ENCODE assay signal across 10 cellular contexts in genomic region chr3:13002398-13003124, GRCh38.
DNase-seq lines count a peak whose midpoint lies in the region; ATAC-seq and TF ChIP-seq lines count a peak whose summit lies in the region.
"Had no signal": no experiment of that assay in that cellular context is flagged by ENCODE, and none has a peak within 500 bp of the region (broad histone marks: within the 10 kb centered on the region; RNA-seq: fewer than 3 reads in every experiment).

No MANE protein-coding gene starts in this region.

- TF ChIP-seq POLR2A in GM18505 (IDR thresholded peaks at IDR 0.05; ENCODE audit: borderline replicate concordance, extremely low read depth, insufficient read depth, insufficient read length), result no peak

- intact Hi-C loops in left cardiac atrium (cut with DNase I) (no loop called here), left ventricle myocardium inferior (cut with micrococcal nuclease) (no loop called here)

- H3K27ac ChIP-seq in left ventricle myocardium inferior (replicated peaks), result no peak overlapping the region
- H3K27ac ChIP-seq: skin epidermis, VCaP had no signal

- H3K9me3 Mint-ChIP-seq in brain, result no peaks in the 10 kb centered on the region

- H3K4me1 Mint-ChIP-seq in brain, result peaks cover 55% of the 10 kb centered on the region

- H3K36me3 Mint-ChIP-seq in brain, result peaks cover 32% of the 10 kb centered on the region

- H3K9me3 ChIP-seq in left ventricle myocardium inferior (replicated peaks), result no peaks in the 10 kb centered on the region

- peak overlapping the region in 3 of 5 experiments; percentile 46 to 75 (median 53) for H3K27ac Mint-ChIP-seq in brain

- H3K27me3 ChIP-seq in left ventricle myocardium inferior (ENCODE audit: low read depth), result no peaks in the 10 kb centered on the region

- no peak overlapping the region for H3K4me3 ChIP-seq in left ventricle myocardium inferior
- H3K4me3 ChIP-seq: skin epidermis had no signal

- DNase-seq in HT1080 (ENCODE audit: low read depth) (peak; percentile 43), iPS-NIHi7 (ENCODE audit: extremely low spot score) (no peak), HCEC 1CT (no peak), left cardiac atrium (no peak), left ventricle myocardium inferior (no peak)

- no peaks in the 10 kb centered on the region for H3K27me3 Mint-ChIP-seq in brain

- no peak overlapping the region for H3K4me3 Mint-ChIP-seq in brain

- TF ChIP-seq CTCF in brain (conservative IDR thresholded peaks at IDR 0.05) (no peak), left ventricle myocardium inferior (IDR thresholded peaks at IDR 0.05; ENCODE audit: borderline replicate concordance) (no peak)

- peaks cover 14% of the 10 kb centered on the region for H3K4me1 ChIP-seq in left ventricle myocardium inferior

- no peaks in the 10 kb centered on the region for H3K36me3 ChIP-seq in left ventricle myocardium inferior

- ATAC-seq in GM18505 (IDR thresholded peaks at IDR 0.05; ENCODE audit: unreplicated experiment), result peak; percentile 67
- peak; percentile 60 for ATAC-seq in GM21576 (IDR thresholded peaks at IDR 0.05; ENCODE audit: unreplicated experiment)
- ATAC-seq in left cardiac atrium, result no peak

Comparison
In these comparisons a context has a peak if more than half of its experiments do, and no peak if none do; other contexts are left out.
1. ATAC-seq: peak in GM18505 (single experiment) and GM21576 (single experiment); none in left cardiac atrium (0 of 2).